In the genomic region with DNA sequence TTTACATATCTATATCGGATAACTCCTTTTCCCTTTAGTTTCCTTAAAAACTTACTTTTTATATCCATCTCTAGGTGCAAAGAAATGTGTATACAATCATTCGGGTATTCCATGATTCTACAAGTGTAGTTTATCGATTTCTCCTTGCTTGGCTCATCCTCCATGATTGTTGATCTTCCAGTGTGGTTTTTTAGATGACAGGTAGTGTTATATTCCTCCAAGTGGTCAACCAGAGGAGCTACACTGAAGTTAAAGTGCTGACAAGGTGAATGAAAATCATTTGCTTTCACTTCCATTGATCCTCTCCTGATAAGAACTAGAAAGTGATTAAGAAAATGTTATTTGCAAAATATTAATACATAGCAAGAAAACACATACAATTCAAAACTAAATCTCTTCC, we compare ENCODE assay signal across 1 cellular context.
TF ChIP-seq lines count a peak whose summit lies in the region.

No MANE protein-coding gene starts in this region.

TF ChIP-seq in H1, 55 proteins besides CTCF, POLR2A, EP300 and RAD21:
- TF ChIP-seq CBX5 (IDR thresholded peaks at IDR 0.05; ENCODE audit: low read depth, low read length) (no peak), TBP (IDR thresholded peaks at IDR 0.05; ENCODE audit: low read depth, low read length) (no peak), YY1 (IDR thresholded peaks at IDR 0.05; ENCODE audit: low read depth, low read length) (no peak), SAP30 (IDR thresholded peaks at IDR 0.05; ENCODE audit: insufficient read depth, insufficient replicate concordance, low read length) (no peak), TAF1 (IDR thresholded peaks at IDR 0.05; ENCODE audit: low read depth, low read length) (no peak), KDM1A (IDR thresholded peaks at IDR 0.05; ENCODE audit: borderline replicate concordance, low read length) (no peak), RNF2 (IDR thresholded peaks at IDR 0.05; ENCODE audit: borderline replicate concordance, low read depth, low read length, missing control alignments, poor library complexity, severe bottlenecking) (no peak), GTF2F1 (IDR thresholded peaks at IDR 0.05; ENCODE audit: borderline replicate concordance, low read depth, low read length) (no peak), TAF7 (optimal IDR thresholded peaks at IDR 0.05; ENCODE audit: borderline replicate concordance, low read depth, low read length) (no peak), GABPA (IDR thresholded peaks at IDR 0.05; ENCODE audit: borderline replicate concordance, insufficient read depth, low read length) (no peak), ZNF274 (IDR thresholded peaks at IDR 0.05; ENCODE audit: borderline replicate concordance, extremely low read depth, low read length) (no peak), FOSL1 (IDR thresholded peaks at IDR 0.05; ENCODE audit: insufficient read depth, low read depth, low read length) (no peak), KDM4A (IDR thresholded peaks at IDR 0.05; ENCODE audit: low read depth, low read length, severe bottlenecking) (no peak), SP1 (IDR thresholded peaks at IDR 0.05; ENCODE audit: low read depth, low read length) (no peak), JUND (IDR thresholded peaks at IDR 0.05; ENCODE audit: low read length) (no peak)
- TF ChIP-seq, protein P1, sequence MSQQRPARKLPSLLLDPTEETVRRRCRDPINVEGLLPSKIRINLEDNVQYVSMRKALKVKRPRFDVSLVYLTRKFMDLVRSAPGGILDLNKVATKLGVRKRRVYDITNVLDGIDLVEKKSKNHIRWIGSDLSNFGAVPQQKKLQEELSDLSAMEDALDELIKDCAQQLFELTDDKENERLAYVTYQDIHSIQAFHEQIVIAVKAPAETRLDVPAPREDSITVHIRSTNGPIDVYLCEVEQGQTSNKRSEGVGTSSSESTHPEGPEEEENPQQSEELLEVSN (IDR thresholded peaks at IDR 0.05) = no peak
- TF ChIP-seq, protein P2, sequence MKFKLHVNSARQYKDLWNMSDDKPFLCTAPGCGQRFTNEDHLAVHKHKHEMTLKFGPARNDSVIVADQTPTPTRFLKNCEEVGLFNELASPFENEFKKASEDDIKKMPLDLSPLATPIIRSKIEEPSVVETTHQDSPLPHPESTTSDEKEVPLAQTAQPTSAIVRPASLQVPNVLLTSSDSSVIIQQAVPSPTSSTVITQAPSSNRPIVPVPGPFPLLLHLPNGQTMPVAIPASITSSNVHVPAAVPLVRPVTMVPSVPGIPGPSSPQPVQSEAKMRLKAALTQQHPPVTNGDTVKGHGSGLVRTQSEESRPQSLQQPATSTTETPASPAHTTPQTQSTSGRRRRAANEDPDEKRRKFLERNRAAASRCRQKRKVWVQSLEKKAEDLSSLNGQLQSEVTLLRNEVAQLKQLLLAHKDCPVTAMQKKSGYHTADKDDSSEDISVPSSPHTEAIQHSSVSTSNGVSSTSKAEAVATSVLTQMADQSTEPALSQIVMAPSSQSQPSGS (IDR thresholded peaks at IDR 0.05; ENCODE audit: low read length) = no peak
